8 cellular contexts compared by ENCODE assay signal in genomic region chr6:85015396-85015990, GRCh38.
DNase-seq lines count a peak whose midpoint lies in the region; ATAC-seq and TF ChIP-seq lines count a peak whose summit lies in the region.

No MANE protein-coding gene starts in this region.

- DNase-seq in stimulated activated naive CD8-positive, alpha-beta T cell treated with anti-CD3 and anti-CD28 coated beads, Interleukin-15, Interleukin-2, amounts not matched to agents 100 U/mL and 50 U/mL, for 24 hours, result peak; percentile 4
- no peak for DNase-seq in stimulated activated naive CD8-positive, alpha-beta T cell treated with anti-CD3 and anti-CD28 coated beads, Interleukin-15, amount 100 ng/mL, for 72 hours
- peak; percentile 10 for DNase-seq in NOMO-1 treated with dmso at 0.1 percent for 144 hours (lab: John Stamatoyannopoulos, UW; ENCODE audit: unreplicated experiment)
- DNase-seq in dorsolateral prefrontal cortex, result no peak
- peak; percentile 80 for DNase-seq in myocyte (ENCODE audit: low read depth)
- DNase-seq in T-helper 17 cell, result no peak

- H3K27ac ChIP-seq in dorsolateral prefrontal cortex, result no peak overlapping the region

- H3K4me3 Mint-ChIP-seq in stimulated activated naive CD8-positive, alpha-beta T cell treated with anti-CD3 and anti-CD28 coated beads, Interleukin-15, amount 100 ng/mL, for 72 hours, result no peak overlapping the region
- no peak overlapping the region for H3K4me3 Mint-ChIP-seq in T-helper 17 cell

- no peak overlapping the region for H3K27ac Mint-ChIP-seq in stimulated activated naive CD8-positive, alpha-beta T cell treated with anti-CD3 and anti-CD28 coated beads, Interleukin-15, amount 100 ng/mL, for 72 hours
- no peak overlapping the region for H3K27ac Mint-ChIP-seq in T-helper 17 cell

- intact Hi-C loops in dorsolateral prefrontal cortex (cut with DNase I), result no loop called here

- H3K36me3 Mint-ChIP-seq in T-helper 17 cell (ENCODE audit: low read depth), result no peaks in the 10 kb centered on the region

- no peaks in the 10 kb centered on the region for H3K9me3 ChIP-seq in T-helper 17 cell (ENCODE audit: control insufficient read depth, low read length, poor library complexity, severe bottlenecking)

- no peak overlapping the region for H3K4me3 ChIP-seq in dorsolateral prefrontal cortex

- peaks cover 0 to 23% (median 0%) of the 10 kb centered on the region in 45 donors for H3K27me3 ChIP-seq in dorsolateral prefrontal cortex

- H3K9me3 Mint-ChIP-seq in stimulated activated naive CD8-positive, alpha-beta T cell treated with anti-CD3 and anti-CD28 coated beads, Interleukin-15, amount 100 ng/mL, for 72 hours, result peaks cover 0 to 8% of the 10 kb centered on the region in 2 donors

- ATAC-seq in stimulated activated naive CD8-positive, alpha-beta T cell treated with anti-CD3 and anti-CD28 coated beads, Interleukin-15, Interleukin-2, amounts not matched to agents 100 U/mL and 50 U/mL, for 24 hours, result no peak
- ATAC-seq in stimulated activated naive CD8-positive, alpha-beta T cell treated with anti-CD3 and anti-CD28 coated beads, Interleukin-15, amount 100 ng/mL, for 72 hours, result no peak
- ATAC-seq in HG02884 (IDR thresholded peaks at IDR 0.05; ENCODE audit: unreplicated experiment), result peak; percentile 84
- ATAC-seq in GM19324 (IDR thresholded peaks at IDR 0.05; ENCODE audit: low FRiP score, unreplicated experiment), result no peak
- no peak for ATAC-seq in T-helper 17 cell

- no peaks in the 10 kb centered on the region for H3K4me1 Mint-ChIP-seq in stimulated activated naive CD8-positive, alpha-beta T cell treated with anti-CD3 and anti-CD28 coated beads, Interleukin-15, amount 100 ng/mL, for 72 hours
- no peaks in the 10 kb centered on the region for H3K4me1 Mint-ChIP-seq in T-helper 17 cell

- H3K27me3 Mint-ChIP-seq in stimulated activated naive CD8-positive, alpha-beta T cell treated with anti-CD3 and anti-CD28 coated beads, Interleukin-15, amount 100 ng/mL, for 72 hours, result peaks cover 9% of the 10 kb centered on the region
- no peaks in the 10 kb centered on the region for H3K27me3 Mint-ChIP-seq in T-helper 17 cell

- TF ChIP-seq CTCF in dorsolateral prefrontal cortex (IDR thresholded peaks at IDR 0.05 in 54 of 56, conservative IDR thresholded peaks at IDR 0.05 in 2 of 56; ENCODE audit: low read depth in 1 of 56, partially characterized antibody in 56 of 56), result peak in 53 of 56 donors; percentile 20 to 63 (median 47)

Comparison
In these comparisons a context has a peak if more than half of its experiments do, and no peak if none do; other contexts are left out.
1. DNase-seq: peak in stimulated activated naive CD8-positive, alpha-beta T cell treated with anti-CD3 and anti-CD28 coated beads, Interleukin-15, Interleukin-2, amounts not matched to agents 100 U/mL and 50 U/mL, for 24 hours (single experiment), NOMO-1 treated with dmso at 0.1 percent for 144 hours (single experiment) and myocyte (single experiment); none in stimulated activated naive CD8-positive, alpha-beta T cell treated with anti-CD3 and anti-CD28 coated beads, Interleukin-15, amount 100 ng/mL, for 72 hours (0 of 2), dorsolateral prefrontal cortex (0 of 10) and T-helper 17 cell (0 of 3).